8 cellular contexts compared by ENCODE assay signal in the genomic region with DNA sequence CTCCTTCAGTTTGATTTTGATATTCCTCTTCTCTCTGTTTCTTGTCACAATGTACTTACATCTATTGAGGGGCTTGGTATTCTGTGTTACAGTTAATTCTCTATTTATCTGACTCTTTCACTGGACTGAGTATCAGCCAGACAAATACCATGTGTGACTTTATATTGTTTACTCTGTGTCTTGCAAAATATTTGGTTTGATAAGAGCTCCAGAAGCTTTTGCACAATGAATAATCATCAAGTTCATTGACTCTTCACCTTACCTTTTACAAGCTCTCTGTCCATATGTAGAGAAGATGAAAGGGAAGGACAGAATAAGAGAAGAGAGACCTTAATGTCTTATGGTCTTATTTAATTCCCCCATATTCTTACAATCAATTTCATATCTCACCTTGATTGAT.
"Had no signal": no experiment of that assay in that cellular context is flagged by ENCODE, and none has a peak within 500 bp of the region (broad histone marks: within the 10 kb centered on the region; RNA-seq: fewer than 3 reads in every experiment).

No MANE protein-coding gene starts in this region.

- H3K4me3 Mint-ChIP-seq: GM23338, H9 had no signal

- DNase-seq: H9, HCEC 1CT, IMR-90 had no signal

- H3K27ac Mint-ChIP-seq: GM23338, H9 had no signal

- H3K4me2 ChIP-seq: GM23338 had no signal

- H3K4me1 Mint-ChIP-seq: GM23338 had no signal

- ATAC-seq: GM23338, K562 had no signal

- H3K4me3 ChIP-seq: GM23338, K562 had no signal

- H2AFZ ChIP-seq: GM23338 had no signal

- FAIRE-seq: H1, H54, HTR-8/SVneo, K562 had no signal
